Comparison of ENCODE assay signal across 4 cellular contexts in genomic region chr2:34498561-34498960, GRCh38.
"Had no signal": no experiment of that assay in that cellular context is flagged by ENCODE, and none has a peak within 500 bp of the region (broad histone marks: within the 10 kb centered on the region; RNA-seq: fewer than 3 reads in every experiment).

No MANE protein-coding gene starts in this region.

- H3K4me2 ChIP-seq: GM23338 had no signal

- DNase-seq: H9, HCEC 1CT, IMR-90 had no signal

- H2AFZ ChIP-seq: GM23338 had no signal

- H3K4me3 ChIP-seq: GM23338 had no signal
